10 cellular contexts compared by ENCODE assay signal in the genomic region with DNA sequence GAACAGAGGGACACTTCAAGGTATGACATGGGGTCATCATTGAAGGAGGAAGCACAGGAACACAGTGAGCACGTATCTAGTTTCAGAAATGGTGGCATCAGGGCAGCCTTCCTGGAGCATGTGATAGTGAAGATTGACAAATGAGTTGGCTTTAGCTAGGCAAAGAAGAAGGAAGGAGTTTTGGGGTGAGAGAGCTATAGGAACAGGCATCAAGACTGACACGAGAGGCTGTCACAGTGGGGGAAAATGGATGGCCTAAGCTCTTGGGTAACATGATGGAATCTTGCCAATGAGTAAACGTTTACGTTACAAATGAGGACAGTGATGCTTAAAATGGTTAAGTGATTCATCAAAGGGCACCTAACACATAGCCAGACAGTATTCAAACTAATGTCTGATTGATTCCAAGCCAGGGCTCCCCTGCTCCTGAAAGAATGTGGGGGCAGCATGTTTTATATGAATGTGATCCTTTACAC. TPM values are rescaled to one million over a fixed set of nuclear protein-coding genes. Genes with fewer than 3 reads are reported as not detected.
DNase-seq lines count a peak whose midpoint lies in the region; ATAC-seq and TF ChIP-seq lines count a peak whose summit lies in the region.
"Had no signal": no experiment of that assay in that cellular context is flagged by ENCODE, and none has a peak within 500 bp of the region (broad histone marks: within the 10 kb centered on the region; RNA-seq: fewer than 3 reads in every experiment).

No MANE protein-coding gene starts in this region.

- H3K27me3 ChIP-seq in hepatocyte: no peaks in the 10 kb centered on the region
- no peaks in the 10 kb centered on the region for H3K27me3 ChIP-seq in dorsolateral prefrontal cortex

- no peak overlapping the region for H2AFZ ChIP-seq in hepatocyte

- TF ChIP-seq CTCF in HFFc6 (IDR thresholded peaks at IDR 0.05) (no peak), hepatocyte (IDR thresholded peaks at IDR 0.05; ENCODE audit: poor library complexity) (no peak), dorsolateral prefrontal cortex (IDR thresholded peaks at IDR 0.05 in 54 of 56, conservative IDR thresholded peaks at IDR 0.05 in 2 of 56; ENCODE audit: low read depth in 1 of 56, partially characterized antibody in 56 of 56) (no peak)

- peaks cover 15% of the 10 kb centered on the region for H3K9me3 Mint-ChIP-seq in HFFc6
- H3K9me3 Mint-ChIP-seq in activated CD8-positive, alpha-beta T cell treated with anti-CD3 and anti-CD28 coated beads, Interleukin-2, amount 10 ng/mL, durations not matched to agents 7 days and 5 days (ENCODE audit: insufficient read depth): peaks cover 19% of the 10 kb centered on the region

- no peaks in the 10 kb centered on the region for H3K79me2 ChIP-seq in hepatocyte

- no peak for ATAC-seq in activated CD8-positive, alpha-beta T cell treated with anti-CD3 and anti-CD28 coated beads, Interleukin-2, amount 10 ng/mL, durations not matched to agents 7 days and 5 days
- ATAC-seq in HG02759 (IDR thresholded peaks at IDR 0.05; ENCODE audit: unreplicated experiment): no peak

- H3K4me1 ChIP-seq in hepatocyte (ENCODE audit: insufficient read depth): peaks cover 13% of the 10 kb centered on the region

- H3K9me2 ChIP-seq in hepatocyte (replicated peaks; ENCODE audit: insufficient read depth): no peaks in the 10 kb centered on the region

- H3K36me3 ChIP-seq in hepatocyte (replicated peaks; ENCODE audit: insufficient read depth, low read depth): no peaks in the 10 kb centered on the region

- POLR2A ChIA-PET in activated CD8-positive, alpha-beta T cell treated with anti-CD3 and anti-CD28 coated beads, Interleukin-2, amount 10 ng/mL, durations not matched to agents 7 days and 5 days (lab: Charles Lee): interaction anchor here (1.1 to 1.9 kb wide), 2 partner anchors 23 to 26 kb away, joined by 4 to 7 read pairs; a partner anchor contains a TSS

- CTCF ChIA-PET in activated CD8-positive, alpha-beta T cell treated with anti-CD3 and anti-CD28 coated beads, Interleukin-2, amount 10 ng/mL, durations not matched to agents 7 days and 5 days (lab: Charles Lee): interaction anchor here (0.9 to 13.2 kb wide), 17 partner anchors 8 to 957 kb away, joined by 3 to 408 read pairs (median 14); a partner anchor contains a TSS

- DNase-seq in AG08396 (ENCODE audit: low spot score) (peak; percentile 9), HFFc6 (peak; percentile 85), hepatocyte (ENCODE audit: low spot score) (peak; percentile 44), dorsolateral prefrontal cortex (no peak), foreskin melanocyte (no peak), DMS153 treated with DMSO at 0.1 percent for 48 hours (lab: John Stamatoyannopoulos, UW; ENCODE audit: unreplicated experiment) (no peak)
- DNase-seq in activated CD8-positive, alpha-beta T cell treated with anti-CD3 and anti-CD28 coated beads, Interleukin-2, amount 10 ng/mL, durations not matched to agents 7 days and 5 days: no peak
- DNase-seq: NCI-H1048 had no signal

- no peaks in the 10 kb centered on the region for H3K27me3 Mint-ChIP-seq in HFFc6 (ENCODE audit: insufficient read depth)
- H3K27me3 Mint-ChIP-seq in activated CD8-positive, alpha-beta T cell treated with anti-CD3 and anti-CD28 coated beads, Interleukin-2, amount 10 ng/mL, durations not matched to agents 7 days and 5 days (ENCODE audit: low read depth): no peaks in the 10 kb centered on the region

- no peaks in the 10 kb centered on the region for H3K9me3 ChIP-seq in hepatocyte (ENCODE audit: low read depth)

- H4K20me1 ChIP-seq in hepatocyte (ENCODE audit: insufficient read depth, poor library complexity, severe bottlenecking): no peaks in the 10 kb centered on the region

- H3K4me1 Mint-ChIP-seq in HFFc6 (ENCODE audit: low read depth): peaks cover 42% of the 10 kb centered on the region
- H3K4me1 Mint-ChIP-seq in activated CD8-positive, alpha-beta T cell treated with anti-CD3 and anti-CD28 coated beads, Interleukin-2, amount 10 ng/mL, durations not matched to agents 7 days and 5 days (ENCODE audit: low read depth): peaks cover 60% of the 10 kb centered on the region

- H3K4me3 ChIP-seq in hepatocyte (no peak overlapping the region), dorsolateral prefrontal cortex (no peak overlapping the region)

- no peak overlapping the region for H3K4me2 ChIP-seq in hepatocyte

- H3K27ac ChIP-seq in hepatocyte: no peak overlapping the region
- H3K27ac ChIP-seq in dorsolateral prefrontal cortex: peak overlapping the region in 5 of 59 donors; percentile 7 to 65 (median 14)

- H3K4me3 Mint-ChIP-seq in HFFc6: no peak overlapping the region
- H3K4me3 Mint-ChIP-seq in activated CD8-positive, alpha-beta T cell treated with anti-CD3 and anti-CD28 coated beads, Interleukin-2, amount 10 ng/mL, durations not matched to agents 7 days and 5 days: no peak overlapping the region

- 57% methylated on average over 4 of the region's 4 CpGs for WGBS in hepatocyte (ENCODE audit: low lambda C conversion rate, missing lambda C conversion rate)

- H3K27ac Mint-ChIP-seq in HFFc6: no peak overlapping the region
- peak overlapping the region; percentile 81 for H3K27ac Mint-ChIP-seq in activated CD8-positive, alpha-beta T cell treated with anti-CD3 and anti-CD28 coated beads, Interleukin-2, amount 10 ng/mL, durations not matched to agents 7 days and 5 days

- intact Hi-C loops in dorsolateral prefrontal cortex (cut with DNase I): loop anchor here (5.0 kb wide), 2 partner anchors 56 to 611 kb away; no protein-coding TSS in a partner anchor

- peaks cover 15% of the 10 kb centered on the region for H3K36me3 Mint-ChIP-seq in HFFc6 (ENCODE audit: low read depth)
- peaks cover 26% of the 10 kb centered on the region for H3K36me3 Mint-ChIP-seq in activated CD8-positive, alpha-beta T cell treated with anti-CD3 and anti-CD28 coated beads, Interleukin-2, amount 10 ng/mL, durations not matched to agents 7 days and 5 days (ENCODE audit: low read depth)

RNA-seq across cellular contexts. Expression of a gene that starts 23.1 kb away (rescaled TPM):
- total RNA-seq in HFFc6 (2021; fragmentation: NEBNext Ultra II Directional; extraction: Animal tissue kit (Norgen Biotek cat#: 25700)): not detected
- 100 to 1,000 TPM; 115 to 124 TPM for total RNA-seq in activated CD8-positive, alpha-beta T cell treated with anti-CD3 and anti-CD28 coated beads, Interleukin-2, amount 10 ng/mL, durations not matched to agents 7 days and 5 days
- total RNA-seq in hepatocyte (not detected in 2 replicates), dorsolateral prefrontal cortex (1 to 10 TPM in 1 of 120 experiments, under 1 TPM in 11, not detected in 108; 0.30 to 1.6 (median 0.52) TPM)
- 0.51 TPM in 1 of 2 replicates, not detected in the other for polyA plus RNA-seq in hepatocyte
- total RNA-seq: H1 had no signal
- polyA plus RNA-seq: H1 had no signal

RNA-seq across cellular contexts. Expression of a gene that starts 52.2 kb away (rescaled TPM):
- not detected for total RNA-seq in HFFc6 (2021; fragmentation: NEBNext Ultra II Directional; extraction: Animal tissue kit (Norgen Biotek cat#: 25700))
- under 1 TPM; 0.60 to 0.63 TPM for total RNA-seq in activated CD8-positive, alpha-beta T cell treated with anti-CD3 and anti-CD28 coated beads, Interleukin-2, amount 10 ng/mL, durations not matched to agents 7 days and 5 days
- total RNA-seq in hepatocyte (0.24 TPM in 1 of 2 replicates, not detected in the other), dorsolateral prefrontal cortex (1 to 10 TPM in 117 of 120 experiments, under 1 TPM in 3; 0.67 to 9.1 (median 2.3) TPM)
- polyA plus RNA-seq in hepatocyte: 0.11 TPM in 1 of 2 replicates, not detected in the other
- total RNA-seq: H1 had no signal
- polyA plus RNA-seq: H1 had no signal

Comparison
In these comparisons a context has a peak if more than half of its experiments do, and no peak if none do; other contexts are left out.
1. DNase-seq: peak in AG08396 (single experiment), HFFc6 (single experiment) and hepatocyte (single experiment); none in activated CD8-positive, alpha-beta T cell treated with anti-CD3 and anti-CD28 coated beads, Interleukin-2, amount 10 ng/mL, durations not matched to agents 7 days and 5 days (single experiment), dorsolateral prefrontal cortex (0 of 10), foreskin melanocyte (single experiment) and DMS153 treated with DMSO at 0.1 percent for 48 hours (single experiment).
2. RNA of a gene that starts 23.1 kb away (total RNA-seq): 115 to 124 TPM in activated CD8-positive, alpha-beta T cell treated with anti-CD3 and anti-CD28 coated beads, Interleukin-2, amount 10 ng/mL, durations not matched to agents 7 days and 5 days; 0.30 to 1.6 TPM in dorsolateral prefrontal cortex, not detected in HFFc6 and not detected in hepatocyte; every median in the first group is over 10 times any median in the second.